In genomic region chr21:37452222-37452621, GRCh38 we compare ENCODE assay signal across 11 cellular contexts.
DNase-seq lines count a peak whose midpoint lies in the region; ATAC-seq and TF ChIP-seq lines count a peak whose summit lies in the region.
"Had no signal": no experiment of that assay in that cellular context is flagged by ENCODE, and none has a peak within 500 bp of the region (broad histone marks: within the 10 kb centered on the region; RNA-seq: fewer than 3 reads in every experiment).

No MANE protein-coding gene starts in this region.

- TF ChIP-seq CTCF in dorsolateral prefrontal cortex (IDR thresholded peaks at IDR 0.05 in 54 of 56, conservative IDR thresholded peaks at IDR 0.05 in 2 of 56; ENCODE audit: low read depth in 1 of 56, partially characterized antibody in 56 of 56) (no peak), testis (IDR thresholded peaks at IDR 0.05) (no peak)

- H3K27ac Mint-ChIP-seq in naive thymus-derived CD8-positive, alpha-beta T cell = peak overlapping the region in 7 of 10 donors; percentile 0 to 79 (median 50)

- peaks cover 38 to 91% (median 76%) of the 10 kb centered on the region in 4 donors for H3K4me1 Mint-ChIP-seq in naive thymus-derived CD8-positive, alpha-beta T cell

- H3K27me3 Mint-ChIP-seq in naive thymus-derived CD8-positive, alpha-beta T cell = no peaks in the 10 kb centered on the region

- H3K27ac ChIP-seq in ACC112 (ENCODE audit: low read depth, low read length) = peak overlapping the region; percentile 56
- H3K27ac ChIP-seq in dorsolateral prefrontal cortex = peak overlapping the region in 30 of 59 donors; percentile 1 to 69 (median 24)
- H3K27ac ChIP-seq in testis = no peak overlapping the region

- H3K4me3 Mint-ChIP-seq in naive thymus-derived CD8-positive, alpha-beta T cell = peak overlapping the region in 3 of 10 donors; percentile 5 to 41 (median 7)

- TF ChIP-seq POLR2A in testis (IDR thresholded peaks at IDR 0.05) = no peak

- H3K4me1 ChIP-seq in ACC112 (ENCODE audit: control insufficient read depth, insufficient read depth, low read length, unreplicated experiment) (peaks cover 47% of the 10 kb centered on the region), testis (no peaks in the 10 kb centered on the region)

- H3K36me3 ChIP-seq in ACC112 (ENCODE audit: insufficient read depth, low read length) (no peaks in the 10 kb centered on the region), testis (ENCODE audit: low read depth, missing control alignments) (no peaks in the 10 kb centered on the region)

- H3K9me3 ChIP-seq in testis = no peaks in the 10 kb centered on the region

- ATAC-seq in naive thymus-derived CD8-positive, alpha-beta T cell = peak in 1 of 2 donors; percentile 27

- H2AFZ ChIP-seq in ACC112 (ENCODE audit: low read length, unreplicated experiment) = no peak overlapping the region

- peak overlapping the region; percentile 30; the same call in 1 of the 2 replicates for H3K4me3 ChIP-seq in ACC112 (ENCODE audit: low read depth, low read length)
- no peak overlapping the region for H3K4me3 ChIP-seq in dorsolateral prefrontal cortex
- H3K4me3 ChIP-seq in testis = no peak overlapping the region

- peaks cover 86% of the 10 kb centered on the region for H3K79me2 ChIP-seq in ACC112 (ENCODE audit: control insufficient read depth, insufficient read depth, low read length, unreplicated experiment)

- peak; percentile 73 for DNase-seq in HT1080 (ENCODE audit: low read depth)
- peak in 6 of 10 donors; percentile 29 to 63 (median 57) for DNase-seq in dorsolateral prefrontal cortex
- no peak for DNase-seq in naive thymus-derived CD8-positive, alpha-beta T cell
- no peak for DNase-seq in NCI-H510A treated with DMSO at 0.1 percent for 48 hours (lab: John Stamatoyannopoulos, UW)
- no peak for DNase-seq in SIG-M5 treated with dmso at 0.1 percent for 504 hours (lab: John Stamatoyannopoulos, UW; ENCODE audit: unreplicated experiment)
- no peak for DNase-seq in NCI-H2107 (lab: John Stamatoyannopoulos, UW)
- DNase-seq in testis = no peak
- DNase-seq: kidney; stimulated activated naive CD4-positive, alpha-beta T cell had no signal

- no peaks in the 10 kb centered on the region for H3K27me3 ChIP-seq in ACC112 (ENCODE audit: insufficient read depth, low read length)
- H3K27me3 ChIP-seq in dorsolateral prefrontal cortex = no peaks in the 10 kb centered on the region
- no peaks in the 10 kb centered on the region for H3K27me3 ChIP-seq in testis

- WGBS in testis, 2 donors = 48 to 65% methylated on average over 4 of the region's 4 CpGs

- intact Hi-C loops in dorsolateral prefrontal cortex (cut with DNase I) (loop anchor here in 1 of 2 donors (10.0 kb wide), 1 partner anchor 187 kb away; the partner anchor contains the start of gene VPS26C), testis (cut with DNase I; ENCODE audit: low total_unique reads) (no loop called here)

- POLR2A ChIA-PET in naive thymus-derived CD8-positive, alpha-beta T cell (lab: Charles Lee) = interaction anchor here (0.6 to 0.7 kb wide), 4 partner anchors 49 to 311 kb away, joined by 3 to 4 read pairs (median 4); no protein-coding TSS in a partner anchor

- no peaks in the 10 kb centered on the region for H3K9me3 Mint-ChIP-seq in naive thymus-derived CD8-positive, alpha-beta T cell
- H3K9me3 Mint-ChIP-seq: activated T-helper 2 cell treated with anti-CD3 and anti-CD28 coated beads, Interferon-gamma antibody, Interleukin-2, Interleukin-4, amounts not matched to agents 10 μg/mL and 5 μg/mL and 100 μg/mL, durations not matched to agents 14 hours and 24 hours and 36 hours had no signal

- peaks cover 0 to 40% (median 4%) of the 10 kb centered on the region in 3 donors for H3K36me3 Mint-ChIP-seq in naive thymus-derived CD8-positive, alpha-beta T cell

Comparison
In these comparisons a context has a peak if more than half of its experiments do, and no peak if none do; other contexts are left out.
1. H3K27ac ChIP-seq: peak in ACC112 (single experiment) and dorsolateral prefrontal cortex (30 of 59); none in testis (0 of 2).
2. DNase-seq: peak in HT1080 (single experiment) and dorsolateral prefrontal cortex (6 of 10); none in naive thymus-derived CD8-positive, alpha-beta T cell (0 of 10), NCI-H510A treated with DMSO at 0.1 percent for 48 hours (single experiment), SIG-M5 treated with dmso at 0.1 percent for 504 hours (single experiment), NCI-H2107 (single experiment) and testis (single experiment).